ENCODE assay signal across 17 cellular contexts in the genomic region with DNA sequence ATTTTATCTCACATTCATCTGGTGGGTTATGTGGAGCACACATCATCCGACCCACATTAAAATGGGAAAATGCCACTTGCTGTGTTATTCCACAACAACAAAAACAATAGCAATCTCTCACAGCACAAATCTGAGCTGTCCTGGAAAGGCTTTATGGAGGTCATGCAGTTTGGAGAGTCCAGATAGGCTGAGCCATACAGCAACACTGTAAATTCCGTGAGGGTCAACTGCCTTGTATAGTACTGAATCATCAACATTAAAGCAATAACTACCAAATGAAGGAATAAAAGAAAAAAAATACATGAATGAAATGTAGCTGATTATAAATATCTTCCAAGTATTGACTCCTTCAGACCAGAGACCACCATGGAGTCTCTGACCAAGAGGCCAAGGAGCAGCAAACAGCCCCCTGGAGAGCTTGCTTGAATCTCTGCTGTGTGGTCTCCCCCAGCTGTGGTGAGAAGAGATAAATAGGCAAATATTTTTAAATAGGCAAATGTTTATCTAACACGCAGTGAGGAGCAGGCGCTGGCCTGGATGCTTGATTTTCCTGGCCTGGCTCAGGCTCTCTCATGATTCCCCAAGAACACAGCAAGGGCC.
DNase-seq lines count a peak whose midpoint lies in the region; ATAC-seq and TF ChIP-seq lines count a peak whose summit lies in the region.
"Had no signal": no experiment of that assay in that cellular context is flagged by ENCODE, and none has a peak within 500 bp of the region (broad histone marks: within the 10 kb centered on the region; RNA-seq: fewer than 3 reads in every experiment).

No MANE protein-coding gene starts in this region.

- no peaks in the 10 kb centered on the region for H3K79me2 ChIP-seq in GM23248 (ENCODE audit: insufficient read depth)
- H3K79me2 ChIP-seq in OCI-LY1 (ENCODE audit: insufficient read depth, low read length) = no peaks in the 10 kb centered on the region

- in situ Hi-C loops in GM23248 (cut with MboI) = no loop called here

- H3F3A ChIP-seq in GM23248 (ENCODE audit: insufficient read depth) (no peaks in the 10 kb centered on the region), OCI-LY1 (ENCODE audit: insufficient read depth, low read length) (no peaks in the 10 kb centered on the region)

- H3K27ac ChIP-seq in left ventricle myocardium inferior (replicated peaks) = peak overlapping the region; percentile 11
- peak overlapping the region in 4 of 10 donors; percentile 5 to 21 (median 14) for H3K27ac ChIP-seq in heart right ventricle
- H3K27ac ChIP-seq in GM23248 = no peak overlapping the region
- no peak overlapping the region for H3K27ac ChIP-seq in OCI-LY1 (ENCODE audit: low read depth, low read length, poor library complexity, severe bottlenecking)
- H3K27ac ChIP-seq: SJCRH30, thoracic aorta had no signal

- H3K9me2 ChIP-seq in GM23248 (ENCODE audit: insufficient read depth) = no peaks in the 10 kb centered on the region
- no peaks in the 10 kb centered on the region for H3K9me2 ChIP-seq in OCI-LY1 (ENCODE audit: low read depth, low read length)

- H3K27me3 ChIP-seq in left ventricle myocardium inferior (ENCODE audit: low read depth) (peaks cover 12% of the 10 kb centered on the region), heart right ventricle (peaks cover 0 to 11% (median 0%) of the 10 kb centered on the region in 7 donors), GM23248 (replicated peaks; ENCODE audit: insufficient read depth) (no peaks in the 10 kb centered on the region), OCI-LY1 (ENCODE audit: insufficient read depth, low read length) (no peaks in the 10 kb centered on the region)
- H3K27me3 ChIP-seq: SJCRH30 had no signal

- H3K4me2 ChIP-seq in GM23248 (ENCODE audit: unreplicated experiment) (no peak overlapping the region), OCI-LY1 (ENCODE audit: low read length) (no peak overlapping the region)

- no peak for TF ChIP-seq CTCF in left ventricle myocardium inferior (IDR thresholded peaks at IDR 0.05; ENCODE audit: borderline replicate concordance)
- TF ChIP-seq CTCF in heart right ventricle (IDR thresholded peaks at IDR 0.05) = no peak
- TF ChIP-seq CTCF in OCI-LY1 (IDR thresholded peaks at IDR 0.05; ENCODE audit: low read length) = no peak

- no peak for ATAC-seq in heart right ventricle
- ATAC-seq: activated T-helper 17 cell treated with anti-CD3 and anti-CD28 coated beads, Interleukin-2, amount 50 U/mL, for 72 hours had no signal

- H4K20me1 ChIP-seq in GM23248 (ENCODE audit: insufficient read depth) = no peaks in the 10 kb centered on the region
- no peaks in the 10 kb centered on the region for H4K20me1 ChIP-seq in OCI-LY1 (ENCODE audit: insufficient read depth, low read length)

- H3K4me3 ChIP-seq in left ventricle myocardium inferior (no peak overlapping the region), heart right ventricle (no peak overlapping the region), GM23248 (no peak overlapping the region), OCI-LY1 (ENCODE audit: low read depth, low read length, poor library complexity, severe bottlenecking) (no peak overlapping the region)
- H3K4me3 ChIP-seq: SJCRH30, thoracic aorta had no signal

- H3K36me3 ChIP-seq in left ventricle myocardium inferior (no peaks in the 10 kb centered on the region), heart right ventricle (no peaks in the 10 kb centered on the region), GM23248 (ENCODE audit: low read depth) (no peaks in the 10 kb centered on the region), OCI-LY1 (ENCODE audit: insufficient read depth, low read length) (no peaks in the 10 kb centered on the region)
- H3K36me3 ChIP-seq: SJCRH30, thoracic aorta had no signal

- WGBS in heart right ventricle, 2 donors = 61 to 65% methylated on average over 4 of the region's 4 CpGs
- 60 to 67% methylated on average over 4 of the region's 4 CpGs for WGBS in GM23248 (ENCODE audit: low coverage in 1 of 2, low lambda C conversion rate in 2 of 2, missing lambda C conversion rate in 2 of 2), 2 experiments

- H3K9me3 ChIP-seq in left ventricle myocardium inferior (replicated peaks) = no peaks in the 10 kb centered on the region
- no peaks in the 10 kb centered on the region for H3K9me3 ChIP-seq in heart right ventricle
- H3K9me3 ChIP-seq in GM23248 (ENCODE audit: low read depth) = no peaks in the 10 kb centered on the region
- H3K9me3 ChIP-seq in OCI-LY1 (ENCODE audit: low read length) = no peaks in the 10 kb centered on the region
- H3K9me3 ChIP-seq: SJCRH30, thoracic aorta had no signal

- intact Hi-C loops in left ventricle myocardium inferior (cut with micrococcal nuclease) = no loop called here
- intact Hi-C loops in heart right ventricle (cut with DNase I) = no loop called here

- H3K4me1 ChIP-seq in left ventricle myocardium inferior = no peaks in the 10 kb centered on the region
- H3K4me1 ChIP-seq in heart right ventricle = peaks cover 0 to 4% (median 0%) of the 10 kb centered on the region in 9 donors
- H3K4me1 ChIP-seq in GM23248 (ENCODE audit: insufficient read depth) = peaks cover 18% of the 10 kb centered on the region
- H3K4me1 ChIP-seq in OCI-LY1 (ENCODE audit: insufficient read depth, low read length, severe bottlenecking) = peaks cover 19% of the 10 kb centered on the region

- H2AFZ ChIP-seq in GM23248 (no peak overlapping the region), OCI-LY1 (ENCODE audit: low read length) (0 out of 2 replicates have a peak overlapping the region, but pooled peaks have one; percentile 59)

- H3K9ac ChIP-seq in GM23248 (no peak overlapping the region), OCI-LY1 (ENCODE audit: low read length) (no peak overlapping the region)

- DNase-seq in left ventricle myocardium inferior = no peak
- DNase-seq in heart right ventricle = no peak
- DNase-seq in GM23248 = peak; percentile 36
- DNase-seq in pons (ENCODE audit: low spot score) = no peak
- no peak for DNase-seq in OCI-M1 (lab: John Stamatoyannopoulos, UW)
- DNase-seq in NK-92 treated with Interleukin-12 subunit alpha and Interleukin-12 subunit beta, amount 100 ng/mL, for 24 hours (lab: John Stamatoyannopoulos, UW) = no peak
- DNase-seq in NCI-H2029 treated with DMSO at 0.1 percent for 48 hours (lab: John Stamatoyannopoulos, UW) = no peak
- DNase-seq: activated CD4-positive, CD25-positive, alpha-beta regulatory T cell treated with anti-CD3 and anti-CD28 coated beads, Interleukin-2, amount 50 U/mL, for 72 hours; activated naive CD8-positive, alpha-beta T cell treated with anti-CD3 and anti-CD28 coated beads, Interleukin-2, amount 10 ng/mL, durations not matched to agents 7 days and 5 days; cortex of kidney; foreskin melanocyte; KG1; NCI-H1930 had no signal
